8 cellular contexts compared by ENCODE assay signal in genomic region chr1:78491311-78492071, GRCh38.
DNase-seq lines count a peak whose midpoint lies in the region; ATAC-seq, FAIRE-seq and TF ChIP-seq lines count a peak whose summit lies in the region.

No MANE protein-coding gene starts in this region.

- no peaks in the 10 kb centered on the region for H3K36me3 ChIP-seq in parathyroid adenoma (ENCODE audit: control insufficient read depth, insufficient read depth, low read length)

- H3K27ac ChIP-seq in parathyroid adenoma, result no peak overlapping the region

- H3K79me2 ChIP-seq in parathyroid adenoma, result no peaks in the 10 kb centered on the region

- TF ChIP-seq CTCF in foreskin fibroblast (IDR thresholded peaks at IDR 0.05; ENCODE audit: low read depth, low read length) (no peak), parathyroid adenoma (IDR thresholded peaks at IDR 0.05) (no peak)

- no peak overlapping the region for H2AFZ ChIP-seq in parathyroid adenoma

- peak overlapping the region; percentile 53 for H3K4me2 ChIP-seq in parathyroid adenoma (ENCODE audit: low read length)

- H3K9me3 ChIP-seq in parathyroid adenoma (ENCODE audit: control insufficient read depth, low read length), result no peaks in the 10 kb centered on the region

- DNase-seq in D341Med (ENCODE audit: low spot score) (peak; percentile 33), RCC 7860 (ENCODE audit: low spot score) (peak; percentile 76), foreskin fibroblast (peak; percentile 74 to 86), KG1 (lab: John Stamatoyannopoulos, UW) (no peak), NCI-H2171 treated with DMSO at 0.1 percent for 48 hours (lab: John Stamatoyannopoulos, UW) (no peak)

- H3K4me1 Mint-ChIP-seq in stimulated activated memory B cell treated with anti-CD40 and anti-IgM and Interleukin-4, amounts not matched to agents 10 μg/mL and 1 μg/mL and 100 μg/mL, for 72 hours, result peaks cover 7% of the 10 kb centered on the region

- peaks cover 35% of the 10 kb centered on the region for H3K27me3 Mint-ChIP-seq in stimulated activated memory B cell treated with anti-CD40 and anti-IgM and Interleukin-4, amounts not matched to agents 10 μg/mL and 1 μg/mL and 100 μg/mL, for 72 hours

- H3K27me3 ChIP-seq in parathyroid adenoma (ENCODE audit: control insufficient read depth, insufficient read depth, low read length), result no peaks in the 10 kb centered on the region

- H3K27ac Mint-ChIP-seq in stimulated activated memory B cell treated with anti-CD40 and anti-IgM and Interleukin-4, amounts not matched to agents 10 μg/mL and 1 μg/mL and 100 μg/mL, for 72 hours, result no peak overlapping the region

- H3K4me3 Mint-ChIP-seq in stimulated activated memory B cell treated with anti-CD40 and anti-IgM and Interleukin-4, amounts not matched to agents 10 μg/mL and 1 μg/mL and 100 μg/mL, for 72 hours, result no peak overlapping the region

- H3K36me3 Mint-ChIP-seq in stimulated activated memory B cell treated with anti-CD40 and anti-IgM and Interleukin-4, amounts not matched to agents 10 μg/mL and 1 μg/mL and 100 μg/mL, for 72 hours, result no peaks in the 10 kb centered on the region

- no peak overlapping the region for H3K9ac ChIP-seq in parathyroid adenoma

- no peaks in the 10 kb centered on the region for H3K4me1 ChIP-seq in parathyroid adenoma

- no peak for FAIRE-seq in RCC 7860 (lab: Jason Lieb, UNC)

- no peak for ATAC-seq in stimulated activated memory B cell treated with anti-CD40 and anti-IgM and Interleukin-4, amounts not matched to agents 10 μg/mL and 1 μg/mL and 100 μg/mL, for 72 hours
- ATAC-seq in GM18511 (IDR thresholded peaks at IDR 0.05; ENCODE audit: unreplicated experiment), result no peak

- peaks cover 13% of the 10 kb centered on the region for H3K9me3 Mint-ChIP-seq in stimulated activated memory B cell treated with anti-CD40 and anti-IgM and Interleukin-4, amounts not matched to agents 10 μg/mL and 1 μg/mL and 100 μg/mL, for 72 hours

- peak overlapping the region; percentile 84 to 95 for H3K4me3 ChIP-seq in foreskin fibroblast (ENCODE audit: low read depth in 1 of 2, low read length in 2 of 2)
- no peak overlapping the region for H3K4me3 ChIP-seq in parathyroid adenoma (ENCODE audit: low read depth, low read length)

Comparison
In these comparisons a context has a peak if more than half of its experiments do, and no peak if none do; other contexts are left out.
1. DNase-seq: peak in D341Med (single experiment), RCC 7860 (single experiment) and foreskin fibroblast (2 of 2); none in KG1 (single experiment) and NCI-H2171 treated with DMSO at 0.1 percent for 48 hours (single experiment).